Comparison of ENCODE assay signal across 21 cellular contexts in the genomic region with DNA sequence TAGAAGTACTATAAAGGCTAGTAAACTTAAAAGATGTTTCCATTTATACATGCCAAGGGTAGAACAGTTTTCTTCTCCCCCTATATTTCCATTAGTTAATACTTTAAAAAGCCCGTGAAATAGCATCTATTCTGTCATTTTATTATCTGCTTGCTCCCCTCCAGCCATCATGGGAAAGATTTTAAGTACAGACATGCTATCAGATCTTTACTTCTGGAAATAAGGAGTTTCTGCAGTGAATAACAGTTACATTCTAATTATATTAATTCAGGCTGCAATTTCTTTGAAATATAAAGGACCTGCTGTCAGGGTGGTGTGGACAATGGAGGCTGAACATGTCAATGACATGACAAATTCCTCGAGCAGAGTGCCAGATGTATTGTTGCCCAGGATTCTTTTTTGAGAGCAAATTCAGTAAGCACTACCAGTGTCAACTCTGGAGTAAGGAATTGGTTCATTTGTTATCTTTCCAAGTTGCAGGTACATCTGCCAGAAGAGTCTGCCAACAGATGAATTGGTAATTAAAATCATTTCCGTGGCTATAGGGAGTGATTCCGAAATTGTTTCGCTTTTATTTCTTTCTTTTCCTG.
DNase-seq lines count a peak whose midpoint lies in the region; ATAC-seq, FAIRE-seq and TF ChIP-seq lines count a peak whose summit lies in the region.
"Had no signal": no experiment of that assay in that cellular context is flagged by ENCODE, and none has a peak within 500 bp of the region (broad histone marks: within the 10 kb centered on the region; RNA-seq: fewer than 3 reads in every experiment).

No MANE protein-coding gene starts in this region.

- H4K20me1 ChIP-seq in SK-N-SH (ENCODE audit: insufficient read depth) = no peaks in the 10 kb centered on the region
- no peaks in the 10 kb centered on the region for H4K20me1 ChIP-seq in endothelial cell of umbilical vein (replicated peaks; ENCODE audit: control insufficient read depth, extremely low read depth, insufficient read depth, low read length)

- no TSS peak for BruUV-seq in endothelial cell of umbilical vein (replicated peaks; lab: Mats Ljungman, UMichigan)

- no peak overlapping the region for H3K9ac ChIP-seq in SK-N-SH
- H3K9ac ChIP-seq in endothelial cell of umbilical vein (replicated peaks; ENCODE audit: extremely low read depth, insufficient read depth, low read length) = no peak overlapping the region

- no peak for TF ChIP-seq POLR2A in endothelial cell of umbilical vein (IDR thresholded peaks at IDR 0.05; ENCODE audit: low read depth, low read length)

- H3F3A ChIP-seq in SK-N-SH (replicated peaks; ENCODE audit: insufficient read depth) = peaks cover 9% of the 10 kb centered on the region

- H2AFZ ChIP-seq in SK-N-SH (ENCODE audit: low read depth) (no peak overlapping the region), endothelial cell of umbilical vein (ENCODE audit: low read depth, low read length) (peak overlapping the region; percentile 34)
- H2AFZ ChIP-seq: GM23338 had no signal

- H3K27me3 ChIP-seq in BE2C (no peaks in the 10 kb centered on the region), SK-N-SH (ENCODE audit: insufficient read depth) (no peaks in the 10 kb centered on the region), endothelial cell of umbilical vein (ENCODE audit: control insufficient read depth in 2 of 2, insufficient read depth in 2 of 2, low read length in 2 of 2) (no peaks in the 10 kb centered on the region)

- no peaks in the 10 kb centered on the region for H3K9me2 ChIP-seq in SK-N-SH

- H3K9me1 ChIP-seq in endothelial cell of umbilical vein (replicated peaks; ENCODE audit: control insufficient read depth, extremely low read depth, insufficient read depth, low read length) = no peaks in the 10 kb centered on the region

- CTCF ChIA-PET in SK-N-SH (lab: Yijun Ruan, JAX) = interaction anchor here (0.9 to 1.6 kb wide), 2 partner anchors 19 to 613 kb away, joined by 3 to 5 read pairs; no protein-coding TSS in a partner anchor
- CTCF ChIA-PET in endothelial cell of umbilical vein (lab: Charles Lee) = interaction anchor here (1.1 to 1.2 kb wide), 3 partner anchors 16 to 183 kb away, joined by 3 read pairs; no protein-coding TSS in a partner anchor

- TF ChIP-seq RAD21 in SK-N-SH (IDR thresholded peaks at IDR 0.05; ENCODE audit: low read length) = peak; percentile 13; the same call in 1 of the 2 replicates

- H3K4me2 ChIP-seq in SK-N-SH (0 out of 2 replicates have a peak overlapping the region, but pooled peaks have one; percentile 23), endothelial cell of umbilical vein (ENCODE audit: insufficient read depth, low read length) (peak overlapping the region; percentile 66)
- H3K4me2 ChIP-seq: GM23338 had no signal

- no peaks in the 10 kb centered on the region for H3K36me3 ChIP-seq in BE2C
- peaks cover 0 to 5% of the 10 kb centered on the region in 2 experiments for H3K36me3 ChIP-seq in SK-N-SH (replicated peaks in 1 of 2; ENCODE audit: control insufficient read depth in 1 of 2, insufficient read depth in 2 of 2, low read length in 1 of 2)
- H3K36me3 ChIP-seq in endothelial cell of umbilical vein (ENCODE audit: control insufficient read depth in 2 of 2, extremely low read depth in 1 of 2, insufficient read depth in 2 of 2, low read length in 2 of 2) = no peaks in the 10 kb centered on the region

- intact Hi-C loops in endothelial cell of umbilical vein (cut with micrococcal nuclease) = loop anchor here (5.0 kb wide), 1 partner anchor 418 kb away; no protein-coding TSS in a partner anchor

- no peaks in the 10 kb centered on the region for H3K79me2 ChIP-seq in SK-N-SH (ENCODE audit: insufficient read depth)
- no peaks in the 10 kb centered on the region for H3K79me2 ChIP-seq in endothelial cell of umbilical vein (ENCODE audit: control insufficient read depth, insufficient read depth, low read length)

- no peak for FAIRE-seq in endothelial cell of umbilical vein (lab: Jason Lieb, UNC)
- FAIRE-seq: GM12878, GM19239 had no signal

- H3K4me3 ChIP-seq in BE2C (ENCODE audit: low read depth, low read length) (peak overlapping the region; percentile 21), SK-N-SH (ENCODE audit: low read depth in 2 of 2, low read length in 1 of 2) (no peak overlapping the region; a peak in 1 of 4 replicates), endothelial cell of umbilical vein (replicated peaks in 1 of 3; ENCODE audit: insufficient read depth in 1 of 3, low read depth in 1 of 3, low read length in 3 of 3) (no peak overlapping the region)
- H3K4me3 ChIP-seq: GM12878, GM23338 had no signal

- ATAC-seq in HG03432 (IDR thresholded peaks at IDR 0.05; ENCODE audit: unreplicated experiment) = no peak
- ATAC-seq: GM12878, GM23338, Panc1, Right ventricle myocardium inferior had no signal

- H3K27ac ChIP-seq in SK-N-SH (ENCODE audit: low read depth in 2 of 2, low read length in 1 of 2) = peak overlapping the region in 1 of 2 experiments; percentile 81; a peak in 2 of 4 replicates
- peak overlapping the region; percentile 40 for H3K27ac ChIP-seq in endothelial cell of umbilical vein (ENCODE audit: insufficient read depth, low read depth, low read length)

- 37% methylated on average over 5 of the region's 5 CpGs for WGBS in SK-N-SH (ENCODE audit: low lambda C conversion rate)

- H3K4me1 ChIP-seq in BE2C (peaks cover 14% of the 10 kb centered on the region; the same call in 1 of the 2 replicates), SK-N-SH (ENCODE audit: control insufficient read depth in 1 of 2, insufficient read depth in 2 of 2, low read depth in 1 of 2, low read length in 1 of 2) (peaks cover 6 to 14% of the 10 kb centered on the region in 2 experiments), endothelial cell of umbilical vein (ENCODE audit: control insufficient read depth, extremely low read depth, insufficient read depth, low read length) (peaks cover 44% of the 10 kb centered on the region)

- peak in 1 of 2 experiments; percentile 78; a peak in 2 of 4 replicates for TF ChIP-seq EP300 in SK-N-SH (IDR thresholded peaks at IDR 0.05; ENCODE audit: borderline replicate concordance in 1 of 2, low read depth in 1 of 2, low read length in 1 of 2)

- dilution Hi-C loops in endothelial cell of umbilical vein (cut with MboI; ENCODE audit: extremely low pct_ligation_motif_present, low sequenced_read_pairs) = no loop called here

- POLR2A ChIA-PET in SK-N-SH (lab: Yijun Ruan, JAX) (interaction anchor here (2.9 kb wide), 1 partner anchor 152 kb away, joined by 8 read pairs; a partner anchor contains a TSS), endothelial cell of umbilical vein (lab: Charles Lee) (no interaction called here)

- peak; percentile 7 for DNase-seq in NCI-H1105 treated with DMSO at 0.1 percent for 48 hours (lab: John Stamatoyannopoulos, UW)
- DNase-seq in NCI-H1105 (lab: John Stamatoyannopoulos, UW) = no peak
- DNase-seq in BE2C = no peak
- peak; percentile 36 for DNase-seq in SK-N-SH
- DNase-seq in endothelial cell of umbilical vein (ENCODE audit: low read depth, low spot score) = peak; percentile 42
- DNase-seq in iPS-NIHi7 (ENCODE audit: extremely low spot score) = no peak
- no peak for DNase-seq in HK-2 (ENCODE audit: unreplicated experiment)
- DNase-seq: 8988T, COR-L47, DMS53, KG1, NCI-H1092, NCI-H2029 treated with DMSO at 0.1 percent for 48 hours, NCI-H226, NCI-H748 treated with DMSO at 0.1 percent for 48 hours had no signal

- H3K9me3 ChIP-seq in BE2C (no peaks in the 10 kb centered on the region), SK-N-SH (no peaks in the 10 kb centered on the region), endothelial cell of umbilical vein (replicated peaks; ENCODE audit: control insufficient read depth, insufficient read depth, low read length) (no peaks in the 10 kb centered on the region)

- TF ChIP-seq CTCF in BE2C (IDR thresholded peaks at IDR 0.05; ENCODE audit: low read depth, low read length) (no peak), SK-N-SH (IDR thresholded peaks at IDR 0.05) (no peak), endothelial cell of umbilical vein (IDR thresholded peaks at IDR 0.05; ENCODE audit: extremely low read depth in 1 of 2, insufficient read depth in 1 of 2, low read depth in 1 of 2, low read length in 2 of 2) (no peak)

TF ChIP-seq in SK-N-SH, 30 proteins besides CTCF, POLR2A, EP300 and RAD21 (continues in another document):
- no peak for TF ChIP-seq SIN3A (IDR thresholded peaks at IDR 0.05; ENCODE audit: borderline replicate concordance, low read depth, low read length)
- TF ChIP-seq FOXJ3 (CRISPR knock-in tag; IDR thresholded peaks at IDR 0.05) = no peak
- 0 out of 2 replicates have a peak, but pooled peaks have one; percentile 4 for TF ChIP-seq SMC3 (IDR thresholded peaks at IDR 0.05; ENCODE audit: low read depth, low read length)
- TF ChIP-seq, protein P1, sequence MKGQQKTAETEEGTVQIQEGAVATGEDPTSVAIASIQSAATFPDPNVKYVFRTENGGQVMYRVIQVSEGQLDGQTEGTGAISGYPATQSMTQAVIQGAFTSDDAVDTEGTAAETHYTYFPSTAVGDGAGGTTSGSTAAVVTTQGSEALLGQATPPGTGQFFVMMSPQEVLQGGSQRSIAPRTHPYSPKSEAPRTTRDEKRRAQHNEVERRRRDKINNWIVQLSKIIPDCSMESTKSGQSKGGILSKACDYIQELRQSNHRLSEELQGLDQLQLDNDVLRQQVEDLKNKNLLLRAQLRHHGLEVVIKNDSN (IDR thresholded peaks at IDR 0.05; ENCODE audit: borderline replicate concordance, low read depth) = no peak
- peak; percentile 5 for TF ChIP-seq CHD2 (IDR thresholded peaks at IDR 0.05; ENCODE audit: low read length, partially characterized antibody)

TF ChIP-seq in endothelial cell of umbilical vein, 7 proteins besides CTCF, POLR2A, EP300 and RAD21:
- TF ChIP-seq POLR2AphosphoS5 (IDR thresholded peaks at IDR 0.05; ENCODE audit: insufficient read depth, low read depth, low read length) (no peak), EZH2 (IDR thresholded peaks at IDR 0.05; ENCODE audit: borderline replicate concordance, low read depth, low read length, severe bottlenecking) (no peak), JUN (IDR thresholded peaks at IDR 0.05; ENCODE audit: borderline replicate concordance, insufficient read depth, insufficient read length, low read depth) (no peak), MYC (IDR thresholded peaks at IDR 0.05; ENCODE audit: low read depth, low read length) (no peak), GATA2 (IDR thresholded peaks at IDR 0.05; ENCODE audit: insufficient read depth, insufficient read length, low read depth, low read length) (no peak), FOS (IDR thresholded peaks at IDR 0.05; ENCODE audit: borderline replicate concordance, insufficient read depth, low read length) (no peak)
- TF ChIP-seq, protein P2, sequence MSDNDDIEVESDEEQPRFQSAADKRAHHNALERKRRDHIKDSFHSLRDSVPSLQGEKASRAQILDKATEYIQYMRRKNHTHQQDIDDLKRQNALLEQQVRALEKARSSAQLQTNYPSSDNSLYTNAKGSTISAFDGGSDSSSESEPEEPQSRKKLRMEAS (IDR thresholded peaks at IDR 0.05; ENCODE audit: insufficient read depth, insufficient read length) = no peak

Comparison
In these comparisons a context has a peak if more than half of its experiments do, and no peak if none do; other contexts are left out.
1. DNase-seq: peak in NCI-H1105 treated with DMSO at 0.1 percent for 48 hours (single experiment), SK-N-SH (single experiment) and endothelial cell of umbilical vein (single experiment); none in NCI-H1105 (single experiment), BE2C (single experiment), iPS-NIHi7 (single experiment) and HK-2 (single experiment).